9 cellular contexts compared by ENCODE assay signal in genomic region chr10:125162181-125162906, GRCh38. TPM values are rescaled to one million over a fixed set of nuclear protein-coding genes. Genes with fewer than 3 reads are reported as not detected.
A peak's percentile ranks its signal among the peaks of the same experiment; 100 is the strongest.
DNase-seq lines count a peak whose midpoint lies in the region; ATAC-seq and TF ChIP-seq lines count a peak whose summit lies in the region.
"Had no signal": no experiment of that assay in that cellular context is flagged by ENCODE, and none has a peak within 500 bp of the region (broad histone marks: within the 10 kb centered on the region; RNA-seq: fewer than 3 reads in every experiment).

No MANE protein-coding gene starts in this region.

- no peak for TF ChIP-seq EP300 in upper lobe of left lung (IDR thresholded peaks at IDR 0.05)

- peaks cover 4% of the 10 kb centered on the region for H3K4me1 Mint-ChIP-seq in activated T-cell treated with anti-CD3 and anti-CD28 coated beads, Interleukin-2, amount 50 U/mL, for 4 hours (ENCODE audit: low read depth)

- no peak for TF ChIP-seq CTCF in coronary artery (IDR thresholded peaks at IDR 0.05)
- no peak for TF ChIP-seq CTCF in mucosa of descending colon (IDR thresholded peaks at IDR 0.05)
- TF ChIP-seq CTCF in upper lobe of left lung (IDR thresholded peaks at IDR 0.05), result no peak

- H3K27ac ChIP-seq in coronary artery (peak overlapping the region in 1 of 2 donors; percentile 96), upper lobe of left lung (peak overlapping the region in 3 of 4 donors; percentile 97 to 100 (median 97))

- H3K36me3 Mint-ChIP-seq in activated T-cell treated with anti-CD3 and anti-CD28 coated beads, Interleukin-2, amount 50 U/mL, for 4 hours (ENCODE audit: insufficient read depth), result no peaks in the 10 kb centered on the region

- H3K27me3 ChIP-seq in upper lobe of left lung, result peaks cover 0 to 3% (median 0%) of the 10 kb centered on the region in 4 donors

- WGBS in upper lobe of left lung, 2 donors, result 45 to 80% methylated on average over 33 to 49 of the region's 49 CpGs

- peaks cover 6% of the 10 kb centered on the region for H3K4me1 ChIP-seq in mucosa of descending colon (ENCODE audit: low read depth)
- H3K4me1 ChIP-seq in upper lobe of left lung, result peaks cover 5 to 29% (median 16%) of the 10 kb centered on the region in 4 donors

- peaks cover 30% of the 10 kb centered on the region for H3K27me3 Mint-ChIP-seq in activated T-cell treated with anti-CD3 and anti-CD28 coated beads, Interleukin-2, amount 50 U/mL, for 4 hours (ENCODE audit: low read depth)

- TF ChIP-seq POLR2A in upper lobe of left lung (IDR thresholded peaks at IDR 0.05), result no peak

- H3K9me3 ChIP-seq in mucosa of descending colon, result no peaks in the 10 kb centered on the region
- no peaks in the 10 kb centered on the region for H3K9me3 ChIP-seq in upper lobe of left lung

- H3K36me3 ChIP-seq in mucosa of descending colon (ENCODE audit: low read depth) (no peaks in the 10 kb centered on the region), upper lobe of left lung (no peaks in the 10 kb centered on the region)

- H3K9me3 Mint-ChIP-seq in activated T-cell treated with anti-CD3 and anti-CD28 coated beads, Interleukin-2, amount 50 U/mL, for 4 hours, result no peaks in the 10 kb centered on the region

- ATAC-seq in activated T-cell treated with anti-CD3 and anti-CD28 coated beads, Interleukin-2, amount 50 U/mL, for 4 hours, result no peak
- ATAC-seq in mucosa of descending colon (no peak), upper lobe of left lung (ENCODE audit: low FRiP score in 2 of 2) (no peak), HG03469 (IDR thresholded peaks at IDR 0.05; ENCODE audit: unreplicated experiment) (no peak)

- DNase-seq in activated T-cell treated with anti-CD3 and anti-CD28 coated beads, Interleukin-2, amount 50 U/mL, for 4 hours, result no peak
- DNase-seq in activated T-cell treated with anti-CD3 and anti-CD28 coated beads for 4 hours (no peak), coronary artery (ENCODE audit: low spot score) (peak; percentile 71), mucosa of descending colon (peak; percentile 45 to 64 (median 62)), upper lobe of left lung (peak; percentile 43 to 78), NCI-H345 treated with DMSO at 0.1 percent for 48 hours (lab: John Stamatoyannopoulos, UW; ENCODE audit: unreplicated experiment) (no peak), occipital lobe (lab: John Stamatoyannopoulos, UW) (no peak)
- DNase-seq: NCI-H2029 had no signal

- intact Hi-C loops in mucosa of descending colon (cut with DNase I, micrococcal nuclease), result no loop called here

- peak overlapping the region; percentile 29 for H3K4me3 Mint-ChIP-seq in activated T-cell treated with anti-CD3 and anti-CD28 coated beads, Interleukin-2, amount 50 U/mL, for 4 hours

- peak overlapping the region; percentile 99 for H3K4me3 ChIP-seq in coronary artery
- H3K4me3 ChIP-seq in mucosa of descending colon, result no peak overlapping the region
- H3K4me3 ChIP-seq in upper lobe of left lung, result peak overlapping the region in 3 of 4 donors; percentile 91 to 94 (median 94)

RNA-seq across cellular contexts. Expression of gene CTBP2, which starts 2.0 kb away (rescaled TPM):
- 1 to 10 TPM; 1.0 to 1.4 (median 1.3) TPM for total RNA-seq in activated T-cell treated with anti-CD3 and anti-CD28 coated beads, Interleukin-2, amount 50 U/mL, for 4 hours
- total RNA-seq in mucosa of descending colon (100 to 1,000 TPM; 109 to 137 (median 121) TPM), upper lobe of left lung (10 to 100 TPM; 47.1 to 82.5 (median 59.7) TPM), occipital lobe (52.9 TPM)

Comparison
In these comparisons a context has a peak if more than half of its experiments do, and no peak if none do; other contexts are left out.
1. DNase-seq: peak in coronary artery (single experiment), mucosa of descending colon (3 of 3) and upper lobe of left lung (2 of 2); none in activated T-cell treated with anti-CD3 and anti-CD28 coated beads, Interleukin-2, amount 50 U/mL, for 4 hours (single experiment), activated T-cell treated with anti-CD3 and anti-CD28 coated beads for 4 hours (single experiment), NCI-H345 treated with DMSO at 0.1 percent for 48 hours (single experiment) and occipital lobe (single experiment).
2. RNA of gene CTBP2, which starts 2.0 kb away (total RNA-seq): 109 to 137 TPM in mucosa of descending colon, 47.1 to 82.5 TPM in upper lobe of left lung and 52.9 TPM in occipital lobe (single experiment); 1.0 to 1.4 TPM in activated T-cell treated with anti-CD3 and anti-CD28 coated beads, Interleukin-2, amount 50 U/mL, for 4 hours; every median in the first group is over 10 times any median in the second.